16 cellular contexts compared by ENCODE assay signal in genomic region chr6:7939864-7940228, GRCh38. TPM values are rescaled to one million over a fixed set of nuclear protein-coding genes. Genes with fewer than 3 reads are reported as not detected.
A peak's percentile ranks its signal among the peaks of the same experiment; 100 is the strongest.
DNase-seq lines count a peak whose midpoint lies in the region; ATAC-seq, FAIRE-seq and TF ChIP-seq lines count a peak whose summit lies in the region.
"Had no signal": no experiment of that assay in that cellular context is flagged by ENCODE, and none has a peak within 500 bp of the region (broad histone marks: within the 10 kb centered on the region; RNA-seq: fewer than 3 reads in every experiment).

No MANE protein-coding gene starts in this region.

- in situ Hi-C loops in K562 (cut with MboI) (no loop called here), brain microvascular endothelial cell (cut with HindIII; ENCODE audit: low pct_ligation_motif_present, low sequenced_read_pairs) (no loop called here)

- no peak for TF ChIP-seq RAD21 in K562 (CRISPR knock-in tag; conservative IDR thresholded peaks at IDR 0.05 in 1 of 2, IDR thresholded peaks at IDR 0.05 in 1 of 2)

- H3K9ac ChIP-seq in K562 (ENCODE audit: insufficient read depth in 1 of 2, low read depth in 2 of 2, low read length in 2 of 2) = no peak overlapping the region

- H3K9me1 ChIP-seq in K562 (ENCODE audit: control insufficient read depth, insufficient read depth, low read length) = no peaks in the 10 kb centered on the region

- H3K27me3 ChIP-seq in right atrium auricular region = no peaks in the 10 kb centered on the region
- peaks cover 4 to 30% of the 10 kb centered on the region in 2 experiments; a peak in 3 of 5 replicates for H3K27me3 ChIP-seq in K562 (ENCODE audit: control insufficient read depth in 2 of 2, insufficient read depth in 2 of 2, low read length in 2 of 2)
- no peaks in the 10 kb centered on the region for H3K27me3 ChIP-seq in brain microvascular endothelial cell (replicated peaks)
- H3K27me3 ChIP-seq: heart left ventricle, pancreas had no signal

- ATAC-seq in Right ventricle myocardium superior (ENCODE audit: poor library complexity) (peak; percentile 53), HG03025 (IDR thresholded peaks at IDR 0.05; ENCODE audit: low FRiP score, unreplicated experiment) (peak; percentile 37), K562 (peak; percentile 33; the same call in 2 of the 3 replicates)
- ATAC-seq: pancreas had no signal

- WGBS in K562 (ENCODE audit: insufficient coverage, low coverage, missing lambda C conversion rate) = 3% methylated on average over 5 of the region's 5 CpGs

- no peak for TF ChIP-seq CTCF in right atrium auricular region (IDR thresholded peaks at IDR 0.05)
- TF ChIP-seq CTCF in K562 (IDR thresholded peaks at IDR 0.05 in 2 of 3, conservative IDR thresholded peaks at IDR 0.05 in 1 of 3; ENCODE audit: insufficient read depth in 2 of 3, low read depth in 1 of 3, low read length in 3 of 3) = no peak
- no peak for TF ChIP-seq CTCF in brain microvascular endothelial cell (IDR thresholded peaks at IDR 0.05; ENCODE audit: low read depth, low read length, missing control alignments)

- TF ChIP-seq POLR2A in K562 (conservative IDR thresholded peaks at IDR 0.05) = no peak

- H3K27ac ChIP-seq in right atrium auricular region (no peak overlapping the region), K562 (ENCODE audit: extremely low read depth, low read depth, low read length) (no peak overlapping the region), brain microvascular endothelial cell (no peak overlapping the region)
- H3K27ac ChIP-seq: pancreas, thoracic aorta had no signal

- no peaks in the 10 kb centered on the region for H4K20me1 ChIP-seq in K562 (replicated peaks; ENCODE audit: control insufficient read depth, insufficient read depth, low read length)

- H3K9me3 ChIP-seq in right atrium auricular region = no peaks in the 10 kb centered on the region
- no peaks in the 10 kb centered on the region for H3K9me3 ChIP-seq in K562 (replicated peaks; ENCODE audit: control insufficient read depth, insufficient read depth, low read depth, low read length)
- H3K9me3 ChIP-seq: heart left ventricle, thoracic aorta had no signal

- DNase-seq in Right ventricle myocardium superior = no peak
- no peak for DNase-seq in right atrium auricular region (ENCODE audit: low spot score)
- DNase-seq in K562 (ENCODE audit: extremely low read depth in 1 of 4, low spot score in 3 of 4) = no peak
- peak; percentile 34 for DNase-seq in stromal cell of bone marrow (ENCODE audit: low read depth)
- DNase-seq in brain microvascular endothelial cell = no peak
- DNase-seq in islet precursor cell = no peak
- no peak for DNase-seq in activated gamma-delta T cell (lab: John Stamatoyannopoulos, UW)
- DNase-seq: ACHN, aorta, heart left ventricle, Karpas-422, NCI-H2107, pancreas had no signal

- intact Hi-C loops in Right ventricle myocardium superior (cut with DNase I) = no loop called here
- intact Hi-C loops in K562 (cut with micrococcal nuclease) = no loop called here

- BruUV-seq in K562 (replicated peaks; lab: Mats Ljungman, UMichigan) = no TSS peak

- H2AFZ ChIP-seq in K562 (ENCODE audit: low read depth, low read length) = no peak overlapping the region

- H3K4me1 ChIP-seq in right atrium auricular region (no peaks in the 10 kb centered on the region), K562 (replicated peaks in 1 of 2; ENCODE audit: control insufficient read depth in 2 of 2, insufficient read depth in 2 of 2, low read length in 2 of 2) (no peaks in the 10 kb centered on the region; a peak in 1 of 5 replicates)
- H3K4me1 ChIP-seq: pancreas had no signal

- H3K79me2 ChIP-seq in K562 (ENCODE audit: control insufficient read depth, insufficient read depth, low read length) = no peaks in the 10 kb centered on the region

- TF ChIP-seq EP300 in K562 (IDR thresholded peaks at IDR 0.05; ENCODE audit: low read length) = no peak

- no peak for FAIRE-seq in K562 (lab: Jason Lieb, UNC)
- FAIRE-seq: pancreas, RCC 7860 had no signal

- H3K4me3 ChIP-seq in right atrium auricular region = no peak overlapping the region
- no peak overlapping the region for H3K4me3 ChIP-seq in K562
- no peak overlapping the region for H3K4me3 ChIP-seq in brain microvascular endothelial cell (ENCODE audit: low read depth, low read length)
- H3K4me3 ChIP-seq: pancreas, thoracic aorta had no signal

- POLR2A ChIA-PET in K562 (lab: Yijun Ruan, JAX) = interaction anchor here (0.6 to 1.6 kb wide), 5 partner anchors 9 to 37 kb away, joined by 3 to 5 read pairs (median 3); no protein-coding TSS in a partner anchor

- CTCF ChIA-PET in K562 (lab: Yijun Ruan, JAX; ENCODE audit: low intra/inter-chr PET ratio) = no interaction called here

- H3K36me3 ChIP-seq in right atrium auricular region (no peaks in the 10 kb centered on the region), K562 (ENCODE audit: control insufficient read depth, insufficient read depth, low read length) (no peaks in the 10 kb centered on the region), brain microvascular endothelial cell (replicated peaks) (no peaks in the 10 kb centered on the region)
- H3K36me3 ChIP-seq: heart left ventricle, pancreas, thoracic aorta had no signal

- H3K4me2 ChIP-seq in K562 (ENCODE audit: insufficient read depth, low read length) = no peak overlapping the region

TF ChIP-seq in K562, 482 proteins besides CTCF, POLR2A, EP300 and RAD21:
- no peak for TF ChIP-seq ZNF449 (CRISPR knock-in tag; IDR thresholded peaks at IDR 0.05)

RNA-seq across cellular contexts. Expression of gene TXNDC5, which starts 29.3 kb away (rescaled TPM):
- total RNA-seq in Right ventricle myocardium superior (39.5 TPM), right atrium auricular region (10 to 100 TPM; 71.3 to 82.0 TPM), K562 (2014; rRNA removed) (136 and 163 TPM in 2 replicates), K562 (2014; rRNA removed; fragmentation: Illumina TruSeq; extraction: Trizol) (133 and 142 TPM in 2 replicates), K562 (2015; rRNA removed; fragmentation: Illumina TruSeq; extraction: Trizol) (145 and 151 TPM in 2 replicates), K562 (2021) (137 and 139 TPM in 2 replicates)
- total RNA-seq in K562 (2011; cell fraction: chromatin; rRNA removed; ENCODE audit: low replicate concordance) = 113 and 119 TPM in 2 replicates
- 126 TPM in 2 replicates for total RNA-seq in K562 (2011; cell fraction: nucleolus; rRNA removed)
- 204 and 291 TPM in 2 replicates for total RNA-seq in K562 (2011; cell fraction: nucleoplasm; rRNA removed)
- polyA plus RNA-seq in K562 (2011; rRNA removed) (148 and 164 TPM in 2 replicates), K562 (2014; fragmentation: Illumina TruSeq; extraction: Trizol) (146 and 156 TPM in 2 replicates), K562 (2014; fragmentation: Nextera tagmentation; extraction: Ambion mirVana) (10 to 100 TPM; 33.9 to 44.0 TPM), K562 (2014; rRNA removed) (101 and 125 TPM in 2 replicates)
- 93.6 and 158 TPM in 2 replicates for polyA plus RNA-seq in K562 (2011; cell fraction: cytosol; rRNA removed)
- 77.6 and 108 TPM in 2 replicates for polyA plus RNA-seq in K562 (2011; cell fraction: nucleus; rRNA removed)
- 111 and 153 TPM in 2 replicates for polyA plus RNA-seq in K562 (2012)
- polyA minus RNA-seq in K562 (2011; rRNA and poly(A)+ RNA removed) = 135 and 149 TPM in 2 replicates
- polyA minus RNA-seq in K562 (2011; cell fraction: cytosol; rRNA and poly(A)+ RNA removed) = 72.4 and 78.1 TPM in 2 replicates
- 27.7 and 54.0 TPM in 2 replicates for polyA minus RNA-seq in K562 (2011; cell fraction: nucleus; rRNA and poly(A)+ RNA removed)
